22 cellular contexts compared by ENCODE assay signal in the genomic region with DNA sequence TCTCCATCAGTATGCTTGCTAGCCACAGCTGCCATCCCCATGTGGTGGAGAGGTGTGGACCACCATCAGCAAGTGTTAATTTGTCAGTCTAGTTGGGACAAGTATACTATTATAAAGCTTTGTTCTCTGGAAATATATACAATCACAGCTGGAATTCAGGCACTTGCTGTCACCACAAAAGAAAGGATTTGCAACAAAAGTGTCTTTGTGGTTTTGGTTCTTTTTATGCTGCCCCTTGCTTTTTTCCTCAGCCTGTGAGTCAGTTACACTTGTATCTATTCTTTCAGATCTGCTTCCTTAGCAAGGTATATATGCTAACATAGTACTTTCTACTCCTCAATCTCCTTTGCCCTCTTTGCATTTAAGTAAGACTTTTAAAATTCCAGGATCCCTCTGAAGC.
A peak's percentile ranks its signal among the peaks of the same experiment; 100 is the strongest.
DNase-seq lines count a peak whose midpoint lies in the region; ATAC-seq, FAIRE-seq and TF ChIP-seq lines count a peak whose summit lies in the region.
"Had no signal": no experiment of that assay in that cellular context is flagged by ENCODE, and none has a peak within 500 bp of the region (broad histone marks: within the 10 kb centered on the region; RNA-seq: fewer than 3 reads in every experiment).

No MANE protein-coding gene starts in this region.

- H4K20me1 ChIP-seq in endothelial cell of umbilical vein (replicated peaks; ENCODE audit: control insufficient read depth, extremely low read depth, insufficient read depth, low read length) = no peaks in the 10 kb centered on the region
- H4K20me1 ChIP-seq: BLaER1 had no signal

- no peaks in the 10 kb centered on the region for H3K9me3 ChIP-seq in HAP-1
- no peaks in the 10 kb centered on the region for H3K9me3 ChIP-seq in endothelial cell of umbilical vein (replicated peaks; ENCODE audit: control insufficient read depth, insufficient read depth, low read length)
- H3K9me3 ChIP-seq in heart left ventricle = no peaks in the 10 kb centered on the region
- H3K9me3 ChIP-seq: A549, BLaER1, Caco-2 had no signal

- no peaks in the 10 kb centered on the region for H3K79me2 ChIP-seq in endothelial cell of umbilical vein (ENCODE audit: control insufficient read depth, insufficient read depth, low read length)

- H3K27me3 ChIP-seq in HAP-1 (ENCODE audit: low read depth) (no peaks in the 10 kb centered on the region), endothelial cell of umbilical vein (ENCODE audit: control insufficient read depth in 2 of 2, insufficient read depth in 2 of 2, low read length in 2 of 2) (no peaks in the 10 kb centered on the region), heart left ventricle (no peaks in the 10 kb centered on the region)
- H3K27me3 ChIP-seq: BLaER1 had no signal

- dilution Hi-C loops in endothelial cell of umbilical vein (cut with MboI; ENCODE audit: extremely low pct_ligation_motif_present, low sequenced_read_pairs) = no loop called here

- H3K9me1 ChIP-seq in endothelial cell of umbilical vein (replicated peaks; ENCODE audit: control insufficient read depth, extremely low read depth, insufficient read depth, low read length) = no peaks in the 10 kb centered on the region

- H2AFZ ChIP-seq in endothelial cell of umbilical vein (ENCODE audit: low read depth, low read length) = no peak overlapping the region
- H2AFZ ChIP-seq: GM23248 had no signal

- H3K4me3 ChIP-seq in HAP-1 (no peak overlapping the region), astrocyte of the cerebellum (ENCODE audit: low read depth, low read length) (no peak overlapping the region), endothelial cell of umbilical vein (replicated peaks in 1 of 3; ENCODE audit: insufficient read depth in 1 of 3, low read depth in 1 of 3, low read length in 3 of 3) (no peak overlapping the region), heart left ventricle (no peak overlapping the region)
- H3K4me3 ChIP-seq: A549, BLaER1, GM12878, GM23248 had no signal

- H3K27ac ChIP-seq in endothelial cell of umbilical vein (ENCODE audit: insufficient read depth, low read depth, low read length) = no peak overlapping the region
- H3K27ac ChIP-seq in heart left ventricle = no peak overlapping the region
- H3K27ac ChIP-seq: A549, BLaER1, C4-2B, GM23248 had no signal

- POLR2A ChIA-PET in endothelial cell of umbilical vein (lab: Charles Lee) = no interaction called here

- ATAC-seq in HG03097 (IDR thresholded peaks at IDR 0.05; ENCODE audit: low FRiP score, unreplicated experiment) (no peak), heart left ventricle (no peak)
- ATAC-seq: A549; CD8-positive, alpha-beta T cell; GM12878 had no signal

- DNase-seq in HAP-1 (ENCODE audit: low spot score in 2 of 2) = peak; percentile 12 to 79
- DNase-seq in astrocyte of the cerebellum (ENCODE audit: low read depth) = peak; percentile 5
- no peak for DNase-seq in endothelial cell of umbilical vein (ENCODE audit: low read depth, low spot score)
- no peak for DNase-seq in AML-193 (lab: John Stamatoyannopoulos, UW)
- no peak for DNase-seq in NCI-H1436 treated with DMSO at 0.1 percent for 48 hours (lab: John Stamatoyannopoulos, UW)
- DNase-seq in heart left ventricle = no peak
- DNase-seq: 8988T; Caco-2; CD4-positive, CD25-positive, alpha-beta regulatory T cell; CD8-positive, alpha-beta T cell; DMS79; EL; GDM1; GM23248; H9; HFFc6 had no signal

- FAIRE-seq in endothelial cell of umbilical vein (lab: Jason Lieb, UNC) = peak; percentile 72
- FAIRE-seq: A549, GM12878, GM19239 had no signal

- no peak overlapping the region for H3K4me2 ChIP-seq in endothelial cell of umbilical vein (ENCODE audit: insufficient read depth, low read length)
- H3K4me2 ChIP-seq: A549, BLaER1 had no signal

- intact Hi-C loops in endothelial cell of umbilical vein (cut with micrococcal nuclease) (no loop called here), heart left ventricle (cut with DNase I) (no loop called here)

- CTCF ChIA-PET in endothelial cell of umbilical vein (lab: Charles Lee) = no interaction called here

- H3K9ac ChIP-seq in endothelial cell of umbilical vein (replicated peaks; ENCODE audit: extremely low read depth, insufficient read depth, low read length) = no peak overlapping the region
- H3K9ac ChIP-seq: BLaER1, GM23248 had no signal

- H3K4me1 ChIP-seq in HAP-1 = peaks cover 4% of the 10 kb centered on the region
- no peaks in the 10 kb centered on the region for H3K4me1 ChIP-seq in endothelial cell of umbilical vein (ENCODE audit: control insufficient read depth, extremely low read depth, insufficient read depth, low read length)
- H3K4me1 ChIP-seq in heart left ventricle = no peaks in the 10 kb centered on the region
- H3K4me1 ChIP-seq: A549, BLaER1 had no signal

- no TSS peak for BruUV-seq in endothelial cell of umbilical vein (replicated peaks; lab: Mats Ljungman, UMichigan)

- H3K36me3 ChIP-seq in HAP-1 (replicated peaks) (no peaks in the 10 kb centered on the region), endothelial cell of umbilical vein (ENCODE audit: control insufficient read depth in 2 of 2, extremely low read depth in 1 of 2, insufficient read depth in 2 of 2, low read length in 2 of 2) (no peaks in the 10 kb centered on the region), heart left ventricle (no peaks in the 10 kb centered on the region)
- H3K36me3 ChIP-seq: BLaER1 had no signal

- TF ChIP-seq CTCF in astrocyte of the cerebellum (IDR thresholded peaks at IDR 0.05; ENCODE audit: low read depth, low read length, missing control alignments) = no peak
- TF ChIP-seq CTCF in endothelial cell of umbilical vein (IDR thresholded peaks at IDR 0.05; ENCODE audit: extremely low read depth in 1 of 2, insufficient read depth in 1 of 2, low read depth in 1 of 2, low read length in 2 of 2) = no peak
- no peak for TF ChIP-seq CTCF in heart left ventricle (IDR thresholded peaks at IDR 0.05)

- in situ Hi-C loops in HAP-1 (cut with MboI; ENCODE audit: low sequenced_read_pairs) (no loop called here), astrocyte of the cerebellum (cut with HindIII; ENCODE audit: low sequenced_read_pairs) (no loop called here)

- no peak for TF ChIP-seq POLR2A in endothelial cell of umbilical vein (IDR thresholded peaks at IDR 0.05; ENCODE audit: low read depth, low read length)
- TF ChIP-seq POLR2A in heart left ventricle (IDR thresholded peaks at IDR 0.05) = no peak

TF ChIP-seq in endothelial cell of umbilical vein, 7 proteins besides CTCF, POLR2A, EP300 and RAD21:
- TF ChIP-seq MYC (IDR thresholded peaks at IDR 0.05; ENCODE audit: low read depth, low read length) = no peak
- TF ChIP-seq EZH2 (IDR thresholded peaks at IDR 0.05; ENCODE audit: borderline replicate concordance, low read depth, low read length, severe bottlenecking) = no peak
- TF ChIP-seq, protein P1, sequence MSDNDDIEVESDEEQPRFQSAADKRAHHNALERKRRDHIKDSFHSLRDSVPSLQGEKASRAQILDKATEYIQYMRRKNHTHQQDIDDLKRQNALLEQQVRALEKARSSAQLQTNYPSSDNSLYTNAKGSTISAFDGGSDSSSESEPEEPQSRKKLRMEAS (IDR thresholded peaks at IDR 0.05; ENCODE audit: insufficient read depth, insufficient read length) = no peak
- no peak for TF ChIP-seq GATA2 (IDR thresholded peaks at IDR 0.05; ENCODE audit: insufficient read depth, insufficient read length, low read depth, low read length)
- TF ChIP-seq POLR2AphosphoS5 (IDR thresholded peaks at IDR 0.05; ENCODE audit: insufficient read depth, low read depth, low read length) = no peak
- no peak for TF ChIP-seq JUN (IDR thresholded peaks at IDR 0.05; ENCODE audit: borderline replicate concordance, insufficient read depth, insufficient read length, low read depth)
- TF ChIP-seq FOS (IDR thresholded peaks at IDR 0.05; ENCODE audit: borderline replicate concordance, insufficient read depth, low read length) = no peak

Comparison
In these comparisons a context has a peak if more than half of its experiments do, and no peak if none do; other contexts are left out.
1. DNase-seq: peak in HAP-1 (2 of 2) and astrocyte of the cerebellum (single experiment); none in endothelial cell of umbilical vein (single experiment), AML-193 (0 of 2), NCI-H1436 treated with DMSO at 0.1 percent for 48 hours (single experiment) and heart left ventricle (0 of 5).